Comparison of ENCODE assay signal across 13 cellular contexts in the genomic region with DNA sequence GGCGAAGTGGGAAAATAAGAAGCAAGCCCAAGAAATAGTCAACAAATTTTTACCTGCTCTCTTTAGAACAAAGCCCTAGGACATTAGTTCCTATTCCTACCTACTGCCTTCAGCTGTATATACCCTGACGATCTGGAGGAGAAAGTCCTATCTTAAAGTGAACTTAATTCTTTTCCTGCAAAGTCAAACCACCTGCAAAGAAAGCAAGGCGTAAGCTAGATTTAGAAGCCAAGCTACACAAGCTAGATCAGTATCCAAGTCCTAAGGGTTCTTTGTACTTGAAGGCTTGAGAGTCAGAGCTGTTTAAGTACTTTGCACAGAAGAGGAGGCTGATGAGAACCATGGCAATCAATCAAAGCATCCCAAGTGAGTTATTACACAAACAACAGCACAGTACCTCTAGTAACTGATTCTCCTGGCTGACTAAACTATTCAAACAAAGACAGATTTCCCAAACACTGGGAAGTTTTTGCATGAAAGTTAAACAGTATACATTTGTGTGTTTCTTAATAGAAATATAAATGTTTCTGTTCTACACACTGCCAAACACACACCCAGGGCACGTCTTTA. TPM values are rescaled to one million over a fixed set of nuclear protein-coding genes. Genes with fewer than 3 reads are reported as not detected.
DNase-seq lines count a peak whose midpoint lies in the region; ATAC-seq and TF ChIP-seq lines count a peak whose summit lies in the region.
"Had no signal": no experiment of that assay in that cellular context is flagged by ENCODE, and none has a peak within 500 bp of the region (broad histone marks: within the 10 kb centered on the region; RNA-seq: fewer than 3 reads in every experiment).

No MANE protein-coding gene starts in this region.

- H3K9me3 ChIP-seq in gastroesophageal sphincter: no peaks in the 10 kb centered on the region

- DNase-seq in DMS53 (lab: John Stamatoyannopoulos, UW) (peak; percentile 47), NCI-H2029 (lab: John Stamatoyannopoulos, UW) (peak; percentile 19), osteocyte (ENCODE audit: extremely low spot score, unreplicated experiment) (no peak), NCI-H2171 (lab: John Stamatoyannopoulos, UW) (no peak)
- DNase-seq: activated naive CD4-positive, alpha-beta T cell treated with anti-CD3 and anti-CD28 coated beads, Interleukin-2, amount 50 U/mL, for 16 hours; MM.1S; stimulated activated CD4-positive, alpha-beta T cell treated with anti-CD3 and anti-CD28 coated beads, Interleukin-4, amount 100 ng/mL, for 1 hour; stimulated activated naive CD4-positive, alpha-beta T cell treated with Interleukin-2 at 50 U/mL for 16 hours; T-cell had no signal

- no peaks in the 10 kb centered on the region for H3K36me3 ChIP-seq in gastroesophageal sphincter

- no peak for ATAC-seq in gastroesophageal sphincter
- ATAC-seq in HG02840 (IDR thresholded peaks at IDR 0.05; ENCODE audit: low FRiP score, unreplicated experiment): no peak
- ATAC-seq in GM19463 (IDR thresholded peaks at IDR 0.05; ENCODE audit: unreplicated experiment): no peak
- ATAC-seq in GM18873 (IDR thresholded peaks at IDR 0.05; ENCODE audit: low FRiP score, unreplicated experiment): no peak
- ATAC-seq: T-cell had no signal

- peaks cover 17% of the 10 kb centered on the region for H3K4me1 Mint-ChIP-seq in osteocyte (ENCODE audit: unreplicated experiment)

- H3K9me3 Mint-ChIP-seq in osteocyte (ENCODE audit: unreplicated experiment): no peaks in the 10 kb centered on the region
- H3K9me3 Mint-ChIP-seq: T-cell had no signal

- H3K4me3 ChIP-seq in gastroesophageal sphincter: peak overlapping the region in 1 of 2 donors; percentile 100

- WGBS in gastroesophageal sphincter (ENCODE audit: low coverage in 1 of 2), 2 donors: 18 to 37% methylated on average over 4 of the region's 4 CpGs

- TF ChIP-seq EP300 in gastroesophageal sphincter (IDR thresholded peaks at IDR 0.05): no peak

- H3K27me3 ChIP-seq in gastroesophageal sphincter: no peaks in the 10 kb centered on the region

- H3K27ac Mint-ChIP-seq in osteocyte (ENCODE audit: unreplicated experiment): no peak overlapping the region
- H3K27ac Mint-ChIP-seq: T-cell had no signal

- H3K27ac ChIP-seq in gastroesophageal sphincter: peak overlapping the region in 3 of 4 donors; percentile 87 to 89 (median 88)

- H3K4me3 Mint-ChIP-seq in osteocyte (ENCODE audit: unreplicated experiment): peak overlapping the region; percentile 32

- H3K4me1 ChIP-seq in gastroesophageal sphincter: peaks cover 0 to 65% (median 0%) of the 10 kb centered on the region in 3 donors

- no peak for TF ChIP-seq CTCF in gastroesophageal sphincter (IDR thresholded peaks at IDR 0.05)
- no peak for TF ChIP-seq CTCF in osteocyte (IDR thresholded peaks at IDR 0.05)

- peaks cover 66% of the 10 kb centered on the region for H3K27me3 Mint-ChIP-seq in osteocyte (ENCODE audit: unreplicated experiment)

- TF ChIP-seq POLR2A in gastroesophageal sphincter (IDR thresholded peaks at IDR 0.05): no peak

- H3K36me3 Mint-ChIP-seq in osteocyte (ENCODE audit: unreplicated experiment): peaks cover 9% of the 10 kb centered on the region
- H3K36me3 Mint-ChIP-seq: T-cell had no signal

RNA-seq across cellular contexts. Expression of a gene that starts 1.9 kb away (rescaled TPM):
- total RNA-seq in gastroesophageal sphincter: 10 to 100 TPM; 14.2 to 40.9 (median 29.1) TPM
- total RNA-seq in osteocyte: 24.4 and 29.4 TPM in 2 replicates

Comparison
In these comparisons a context has a peak if more than half of its experiments do, and no peak if none do; other contexts are left out.
1. DNase-seq: peak in DMS53 (single experiment) and NCI-H2029 (single experiment); none in osteocyte (single experiment) and NCI-H2171 (single experiment).